Comparison of ENCODE assay signal across 8 cellular contexts in genomic region chr17:68441064-68441770, GRCh38. TPM values are rescaled to one million over a fixed set of nuclear protein-coding genes. Genes with fewer than 3 reads are reported as not detected.
A peak's percentile ranks its signal among the peaks of the same experiment; 100 is the strongest.
DNase-seq lines count a peak whose midpoint lies in the region; ATAC-seq and TF ChIP-seq lines count a peak whose summit lies in the region.

No MANE protein-coding gene starts in this region.

- in situ Hi-C loops in GM23248 (cut with MboI) = no loop called here
- in situ Hi-C loops in mammary epithelial cell (cut with MboI; ENCODE audit: low sequenced_read_pairs in 2 of 2) = no loop called here

- H3K27ac Mint-ChIP-seq in T-helper 17 cell = peak overlapping the region; percentile 87

- POLR2A ChIA-PET in HEK293 (lab: Yijun Ruan, JAX) = no interaction called here

- H3K9ac ChIP-seq in GM23248 (no peak overlapping the region), mammary epithelial cell (ENCODE audit: insufficient read depth, low read length) (no peak overlapping the region)

- no peaks in the 10 kb centered on the region for H3K27me3 Mint-ChIP-seq in T-helper 17 cell

- peaks cover 9% of the 10 kb centered on the region for H3K4me1 ChIP-seq in HEK293 (ENCODE audit: control insufficient read depth, insufficient read depth, low read length)
- H3K4me1 ChIP-seq in heart right ventricle = peaks cover 10 to 95% (median 69%) of the 10 kb centered on the region in 9 donors
- H3K4me1 ChIP-seq in psoas muscle = peaks cover 58% of the 10 kb centered on the region
- H3K4me1 ChIP-seq in GM23248 (ENCODE audit: insufficient read depth) = peaks cover 20% of the 10 kb centered on the region
- H3K4me1 ChIP-seq in mammary epithelial cell (ENCODE audit: insufficient read depth, low read length) = peaks cover 1% of the 10 kb centered on the region

- peaks cover 36% of the 10 kb centered on the region for H3K4me1 Mint-ChIP-seq in T-helper 17 cell

- CTCF ChIA-PET in HEK293 (lab: Yijun Ruan, JAX) (interaction anchor here (0.5 to 3.6 kb wide), 9 partner anchors 9 to 240 kb away, joined by 3 to 13 read pairs (median 4); no protein-coding TSS in a partner anchor), mammary epithelial cell (lab: Charles Lee; ENCODE audit: low non-redundant PET) (no interaction called here)

- H3K4me3 ChIP-seq in HEK293 (ENCODE audit: low read depth, low read length) (no peak overlapping the region), heart right ventricle (no peak overlapping the region), psoas muscle (no peak overlapping the region), GM23248 (no peak overlapping the region), mammary epithelial cell (replicated peaks in 1 of 3; ENCODE audit: insufficient read depth in 1 of 3, low read depth in 2 of 3, low read length in 3 of 3) (no peak overlapping the region)

- H4K20me1 ChIP-seq in GM23248 (ENCODE audit: insufficient read depth) (no peaks in the 10 kb centered on the region), mammary epithelial cell (ENCODE audit: insufficient read depth, low read length) (no peaks in the 10 kb centered on the region)

- H3K9me2 ChIP-seq in GM23248 (ENCODE audit: insufficient read depth) = no peaks in the 10 kb centered on the region

- H3K4me3 Mint-ChIP-seq in T-helper 17 cell = no peak overlapping the region

- WGBS in heart right ventricle, 2 donors = 56 to 63% methylated on average over 14 of the region's 14 CpGs
- 61 to 67% (median 64%) methylated on average over 14 of the region's 14 CpGs for WGBS in psoas muscle, 3 donors
- WGBS in GM23248 (ENCODE audit: low coverage in 1 of 2, low lambda C conversion rate in 2 of 2, missing lambda C conversion rate in 2 of 2), 2 experiments = 91 to 95% methylated on average over 14 of the region's 14 CpGs
- WGBS in mammary epithelial cell (ENCODE audit: low coverage, missing lambda C conversion rate) = 86% methylated on average over 13 of the region's 14 CpGs

- TF ChIP-seq CTCF in HEK293 (tag by site-specific recombination; IDR thresholded peaks at IDR 0.05) = no peak
- TF ChIP-seq CTCF in heart right ventricle (IDR thresholded peaks at IDR 0.05) = no peak
- no peak for TF ChIP-seq CTCF in psoas muscle (IDR thresholded peaks at IDR 0.05)
- no peak for TF ChIP-seq CTCF in mammary epithelial cell (conservative IDR thresholded peaks at IDR 0.05 in 1 of 2, IDR thresholded peaks at IDR 0.05 in 1 of 2; ENCODE audit: extremely low read depth in 1 of 2, insufficient read depth in 1 of 2, low read depth in 1 of 2, low read length in 2 of 2)

- ATAC-seq in T-helper 17 cell (no peak), heart right ventricle (peak in 3 of 8 donors; percentile 21 to 36 (median 30)), psoas muscle (no peak)

- H3K36me3 Mint-ChIP-seq in T-helper 17 cell (ENCODE audit: low read depth) = no peaks in the 10 kb centered on the region

- no peak overlapping the region for H3K4me2 ChIP-seq in GM23248 (ENCODE audit: unreplicated experiment)
- H3K4me2 ChIP-seq in mammary epithelial cell (ENCODE audit: insufficient read depth, low read depth, low read length) = no peak overlapping the region

- H3K27me3 ChIP-seq in heart right ventricle (no peaks in the 10 kb centered on the region), psoas muscle (ENCODE audit: insufficient read depth in 3 of 3, low read length in 2 of 3) (no peaks in the 10 kb centered on the region), GM23248 (replicated peaks; ENCODE audit: insufficient read depth) (no peaks in the 10 kb centered on the region), mammary epithelial cell (ENCODE audit: insufficient read depth, low read length) (no peaks in the 10 kb centered on the region)

- peaks cover 33% of the 10 kb centered on the region; the same call in 1 of the 2 replicates for H3F3A ChIP-seq in GM23248 (ENCODE audit: insufficient read depth)

- no peak overlapping the region for H3K27ac ChIP-seq in HEK293 (ENCODE audit: extremely low read depth, low read depth, low read length)
- peak overlapping the region in 9 of 10 donors; percentile 19 to 90 (median 67) for H3K27ac ChIP-seq in heart right ventricle
- peak overlapping the region; percentile 82 for H3K27ac ChIP-seq in psoas muscle
- no peak overlapping the region for H3K27ac ChIP-seq in GM23248
- no peak overlapping the region for H3K27ac ChIP-seq in mammary epithelial cell (ENCODE audit: insufficient read depth, low read depth, low read length)

- H3K79me2 ChIP-seq in GM23248 (ENCODE audit: insufficient read depth) (no peaks in the 10 kb centered on the region), mammary epithelial cell (ENCODE audit: insufficient read depth, low read length) (no peaks in the 10 kb centered on the region)

- intact Hi-C loops in heart right ventricle (cut with DNase I) = no loop called here
- intact Hi-C loops in psoas muscle (cut with DNase I) = no loop called here
- intact Hi-C loops in mammary epithelial cell (cut with micrococcal nuclease) = no loop called here

- H3K9me3 ChIP-seq in HEK293 (ENCODE audit: control insufficient read depth, insufficient read depth, low read depth, low read length) = no peaks in the 10 kb centered on the region
- H3K9me3 ChIP-seq in T-helper 17 cell (ENCODE audit: control insufficient read depth, low read length, poor library complexity, severe bottlenecking) = no peaks in the 10 kb centered on the region
- no peaks in the 10 kb centered on the region for H3K9me3 ChIP-seq in heart right ventricle
- H3K9me3 ChIP-seq in psoas muscle = no peaks in the 10 kb centered on the region
- H3K9me3 ChIP-seq in GM23248 (ENCODE audit: low read depth) = no peaks in the 10 kb centered on the region
- no peaks in the 10 kb centered on the region for H3K9me3 ChIP-seq in mammary epithelial cell (replicated peaks; ENCODE audit: insufficient read depth, low read length)

- dilution Hi-C loops in mammary epithelial cell (cut with HindIII; ENCODE audit: low sequenced_read_pairs) = no loop called here

- no peak for DNase-seq in T-helper 17 cell
- no peak for DNase-seq in heart right ventricle
- no peak for DNase-seq in psoas muscle
- DNase-seq in H4 (ENCODE audit: low spot score) = no peak
- DNase-seq in GM23248 = no peak
- DNase-seq in GM19238 (ENCODE audit: insufficient read length, low spot score) = no peak
- DNase-seq in mammary epithelial cell = no peak

- no TSS peak for BruUV-seq in mammary epithelial cell (replicated peaks; lab: Mats Ljungman, UMichigan)

- H3K36me3 ChIP-seq in HEK293 (ENCODE audit: control insufficient read depth in 2 of 2, insufficient read depth in 1 of 2, low read length in 2 of 2) (no peaks in the 10 kb centered on the region; a peak in 1 of 3 replicates), heart right ventricle (peaks cover 0 to 76% (median 9%) of the 10 kb centered on the region in 9 donors), psoas muscle (ENCODE audit: insufficient read depth in 1 of 2, low read depth in 1 of 2) (peaks cover 6 to 54% of the 10 kb centered on the region in 2 donors), GM23248 (ENCODE audit: low read depth) (peaks cover 24% of the 10 kb centered on the region; the same call in 1 of the 2 replicates), mammary epithelial cell (ENCODE audit: insufficient read depth, low read length) (peaks cover 2% of the 10 kb centered on the region)

- H2AFZ ChIP-seq in GM23248 = no peak overlapping the region
- no peak overlapping the region for H2AFZ ChIP-seq in mammary epithelial cell (ENCODE audit: low read depth, low read length)

TF ChIP-seq in HEK293, 187 proteins besides CTCF, POLR2A, EP300 and RAD21:
- TF ChIP-seq ZNF341 (tag by site-specific recombination; IDR thresholded peaks at IDR 0.05; ENCODE audit: low read depth) (no peak), ZBTB20 (tag by site-specific recombination; IDR thresholded peaks at IDR 0.05) (0 out of 2 replicates have a peak, but pooled peaks have one; percentile 26)

RNA-seq across cellular contexts. Expression of gene WIPI1, which starts 16.1 kb away (rescaled TPM):
- total RNA-seq in T-helper 17 cell (10 to 100 TPM in 1 of 2 donors, 1 to 10 TPM in 1; 8.9 to 10.2 TPM), heart right ventricle (100 to 1,000 TPM in 7 of 10 donors, 10 to 100 TPM in 3; 58.6 to 201 (median 122) TPM), psoas muscle (100 to 1,000 TPM in 2 of 4 donors, 10 to 100 TPM in 2; 80.3 to 197 (median 117) TPM), mammary epithelial cell (10 to 100 TPM; 44.9 to 79.0 TPM)
- polyA plus RNA-seq in heart right ventricle (10 to 100 TPM; 46.6 to 90.4 TPM), psoas muscle (100 to 1,000 TPM; 128 to 152 (median 136) TPM), GM23248 (2016; fragmentation: Nextera tagmentation; extraction: Ambion mirVana) (99.1 and 100 TPM in 2 replicates), mammary epithelial cell (40.2 TPM)
- total RNA-seq in H4 (2014; rRNA removed; shearing (Covaris generic)) = 66.0 and 70.8 TPM in 2 replicates
- total RNA-seq in GM23248 (2014; rRNA removed; shearing (Covaris generic)) = 82.0 and 91.4 TPM in 2 replicates
- polyA minus RNA-seq in mammary epithelial cell = 61.3 TPM

Comparison
In these comparisons a context has a peak if more than half of its experiments do, and no peak if none do; other contexts are left out.
1. H3K27ac ChIP-seq: peak in heart right ventricle (9 of 10) and psoas muscle (single experiment); none in HEK293 (single experiment), GM23248 (single experiment) and mammary epithelial cell (single experiment).